ENCODE assay signal across 1 cellular context in the genomic region with DNA sequence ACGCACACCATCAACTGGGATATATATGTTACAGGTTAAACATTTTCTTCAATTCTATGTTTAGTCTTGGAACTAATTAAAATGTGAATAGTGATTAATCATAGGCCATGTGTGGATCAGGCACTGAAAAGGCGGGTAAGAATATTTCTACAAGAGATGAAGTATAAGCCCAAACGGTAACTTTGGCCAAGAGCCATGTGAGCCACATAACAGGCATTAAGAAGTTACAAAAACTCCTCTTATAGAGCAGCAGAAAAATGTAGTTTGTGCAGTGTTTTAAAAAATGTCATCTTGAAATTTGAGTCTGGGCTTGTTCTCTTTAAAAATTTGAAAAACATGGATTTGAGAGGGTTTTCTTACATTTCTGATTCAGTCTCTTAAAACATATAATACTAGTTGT.
TF ChIP-seq lines count a peak whose summit lies in the region.

No MANE protein-coding gene starts in this region.

TF ChIP-seq in HCT116, 20 proteins besides CTCF, POLR2A, EP300 and RAD21 (continued from another document):
- TF ChIP-seq, protein P1, sequence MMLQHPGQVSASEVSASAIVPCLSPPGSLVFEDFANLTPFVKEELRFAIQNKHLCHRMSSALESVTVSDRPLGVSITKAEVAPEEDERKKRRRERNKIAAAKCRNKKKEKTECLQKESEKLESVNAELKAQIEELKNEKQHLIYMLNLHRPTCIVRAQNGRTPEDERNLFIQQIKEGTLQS (IDR thresholded peaks at IDR 0.05): no peak
- TF ChIP-seq JUND (IDR thresholded peaks at IDR 0.05) (no peak), EZH2phosphoT487 (IDR thresholded peaks at IDR 0.05; ENCODE audit: borderline replicate concordance) (no peak)
